In genomic region chr12:97650242-97650641, GRCh38 we compare ENCODE assay signal across 26 cellular contexts.
DNase-seq lines count a peak whose midpoint lies in the region; ATAC-seq and FAIRE-seq lines count a peak whose summit lies in the region.
"Had no signal": no experiment of that assay in that cellular context is flagged by ENCODE, and none has a peak within 500 bp of the region (broad histone marks: within the 10 kb centered on the region; RNA-seq: fewer than 3 reads in every experiment).

No MANE protein-coding gene starts in this region.

- H3K36me3 ChIP-seq in SJCRH30 (no peaks in the 10 kb centered on the region), small intestine (ENCODE audit: control insufficient read depth in 2 of 2, insufficient read depth in 2 of 2, low read length in 2 of 2) (no peaks in the 10 kb centered on the region)
- H3K36me3 ChIP-seq: cardiac muscle cell, SJSA1, uterus had no signal

- H3K9me3 ChIP-seq in SJCRH30 (replicated peaks) (no peaks in the 10 kb centered on the region), small intestine (ENCODE audit: control insufficient read depth, low read depth) (no peaks in the 10 kb centered on the region)
- H3K9me3 ChIP-seq: SJSA1, uterus had no signal

- ATAC-seq in esophagus mucosa = peak; percentile 37
- ATAC-seq: HCT116, natural killer cell, Panc1, T-cell had no signal

- H3K27me3 ChIP-seq in SJCRH30 (no peaks in the 10 kb centered on the region), small intestine (ENCODE audit: control insufficient read depth in 2 of 2, insufficient read depth in 2 of 2, low read length in 2 of 2) (no peaks in the 10 kb centered on the region)
- H3K27me3 ChIP-seq: cardiac muscle cell, SJSA1, uterus had no signal

- H3K4me3 ChIP-seq in SJCRH30 (no peak overlapping the region), small intestine (ENCODE audit: low read depth in 1 of 2, low read length in 2 of 2) (no peak overlapping the region)
- H3K4me3 ChIP-seq: cardiac muscle cell, SJSA1, uterus had no signal

- no peak for FAIRE-seq in small intestine (lab: Jason Lieb, UNC)
- FAIRE-seq: islet of Langerhans had no signal

- no peak overlapping the region for H3K27ac ChIP-seq in SJCRH30
- no peak overlapping the region for H3K27ac ChIP-seq in small intestine (ENCODE audit: low read depth in 1 of 2, low read length in 1 of 2)
- H3K27ac ChIP-seq: cardiac muscle cell, SJSA1, uterus had no signal

- DNase-seq in HT-29 (ENCODE audit: low spot score) (peak; percentile 19), SJCRH30 (peak; percentile 16 to 53), renal cortical epithelial cell (ENCODE audit: low read depth) (peak; percentile 60), small intestine (no peak), epidermal melanocyte (ENCODE audit: insufficient read length, low spot score) (no peak), COR-L47 (lab: John Stamatoyannopoulos, UW) (no peak), NCI-H2171 treated with DMSO at 0.1 percent for 48 hours (lab: John Stamatoyannopoulos, UW) (no peak)
- DNase-seq: activated CD4-positive, alpha-beta T cell treated with anti-CD3 and anti-CD28 coated beads, Interleukin-2, amount 50 U/mL, for 4 hours; activated naive CD4-positive, alpha-beta T cell treated with anti-CD3 and anti-CD28 coated beads, Interleukin-2, amount 10 ng/mL, durations not matched to agents 7 days and 5 days; amniotic stem cell; C1 segment of cervical spinal cord; Calu3; cortex of kidney; natural killer cell; NCI-H1694; NCI-H524; NK-92 treated with Interleukin-12 subunit alpha and Interleukin-12 subunit beta, amount 100 ng/mL, for 24 hours; stimulated activated CD4-positive, alpha-beta T cell treated with anti-CD3 and anti-CD28 coated beads, Interleukin-2, amount 100 ng/mL, for 48 hours; T-cell; uterus had no signal

- H3K4me1 ChIP-seq in SJCRH30 (peaks cover 5% of the 10 kb centered on the region; the same call in 1 of the 2 replicates), small intestine (ENCODE audit: control insufficient read depth in 2 of 2, insufficient read depth in 1 of 2, low read depth in 1 of 2, low read length in 1 of 2) (no peaks in the 10 kb centered on the region)
- H3K4me1 ChIP-seq: SJSA1, uterus had no signal

- 64 to 75% (median 65%) methylated on average over 2 of the region's 2 CpGs for WGBS in small intestine, 3 donors

Comparison
In these comparisons a context has a peak if more than half of its experiments do, and no peak if none do; other contexts are left out.
1. DNase-seq: peak in HT-29 (single experiment), SJCRH30 (2 of 2) and renal cortical epithelial cell (single experiment); none in small intestine (single experiment), epidermal melanocyte (single experiment), COR-L47 (single experiment) and NCI-H2171 treated with DMSO at 0.1 percent for 48 hours (single experiment).